In the genomic region with DNA sequence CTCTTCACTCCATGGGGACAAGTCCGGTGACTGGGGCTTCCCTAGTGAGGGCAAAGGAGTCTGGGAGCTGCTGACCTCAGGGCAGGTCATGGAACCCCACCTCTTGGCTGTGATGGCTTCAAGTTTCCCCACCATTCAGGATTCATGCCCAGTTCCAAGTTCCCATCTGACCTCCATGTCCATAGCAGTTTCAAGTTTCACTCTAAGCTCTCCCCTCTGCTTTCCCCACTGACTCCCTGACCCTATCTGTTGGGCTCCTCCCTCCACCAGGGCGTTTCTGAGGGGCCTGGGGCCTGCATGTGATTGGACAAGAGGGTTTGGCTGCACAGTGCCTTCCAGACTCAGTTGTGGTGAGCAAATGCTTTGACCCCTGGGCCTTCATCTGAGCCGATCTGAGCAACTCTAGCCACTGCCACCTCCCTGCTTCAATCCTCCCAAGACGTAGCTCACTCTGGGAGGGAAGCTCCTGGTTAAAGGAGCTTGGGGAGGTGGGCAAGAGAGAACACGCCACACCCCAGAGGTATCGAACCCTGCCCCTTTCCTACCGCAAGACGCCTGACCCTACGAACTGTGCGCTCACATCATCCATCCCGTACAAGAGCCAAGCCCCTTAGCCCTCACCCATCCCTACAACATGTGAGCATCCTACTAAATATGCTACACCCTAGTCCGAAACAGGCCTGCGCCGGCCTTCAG, we compare ENCODE assay signal across 12 cellular contexts. TPM values are rescaled to one million over a fixed set of nuclear protein-coding genes. Genes with fewer than 3 reads are reported as not detected.
DNase-seq lines count a peak whose midpoint lies in the region; ATAC-seq, FAIRE-seq and TF ChIP-seq lines count a peak whose summit lies in the region.
"Had no signal": no experiment of that assay in that cellular context is flagged by ENCODE, and none has a peak within 500 bp of the region (broad histone marks: within the 10 kb centered on the region; RNA-seq: fewer than 3 reads in every experiment).

No MANE protein-coding gene starts in this region.

- no peak overlapping the region for H3K4ac ChIP-seq in neuronal stem cell (ENCODE audit: low read length)

- no peak for TF ChIP-seq RAD21 in HCT116 (IDR thresholded peaks at IDR 0.05; ENCODE audit: low read depth)
- no peak for TF ChIP-seq RAD21 in GM12878 (IDR thresholded peaks at IDR 0.05; ENCODE audit: insufficient read depth, low read depth, low read length)

- no peak overlapping the region for H3K14ac ChIP-seq in neuronal stem cell (ENCODE audit: low read length)

- H3K27ac Mint-ChIP-seq in natural killer cell = no peak overlapping the region
- H3K27ac Mint-ChIP-seq: T-helper 1 cell treated with Interleukin-12 subunit alpha and Interleukin-12 subunit beta and Interleukin-4 antibody, amounts not matched to agents 30 μg/mL and 1 μg/mL, for 36 hours had no signal

- H3K23ac ChIP-seq in neuronal stem cell (ENCODE audit: low read depth, low read length, poor library complexity) = peak overlapping the region; percentile 45

- ATAC-seq in HCT116 = no peak
- no peak for ATAC-seq in GM12878
- no peak for ATAC-seq in HG03139 (IDR thresholded peaks at IDR 0.05; ENCODE audit: unreplicated experiment)
- no peak for ATAC-seq in natural killer cell
- ATAC-seq in mucosa of descending colon = no peak
- ATAC-seq: body of pancreas had no signal

- H4K91ac ChIP-seq in neuronal stem cell (ENCODE audit: low read depth, low read length, poor library complexity) = no peak overlapping the region

- no peaks in the 10 kb centered on the region for H3K36me3 Mint-ChIP-seq in natural killer cell

- no peak overlapping the region for H3K18ac ChIP-seq in neuronal stem cell (ENCODE audit: low read length)

- BruUV-seq in HCT116 (replicated peaks; lab: Mats Ljungman, UMichigan) (no TSS peak), GM12878 (replicated peaks; lab: Mats Ljungman, UMichigan) (no TSS peak)

- H3K36me3 ChIP-seq in HCT116 (ENCODE audit: control insufficient read depth in 1 of 2, insufficient read depth in 2 of 2, low read length in 2 of 2) = peaks cover 12 to 21% of the 10 kb centered on the region in 2 experiments; a peak in 3 of 4 replicates
- H3K36me3 ChIP-seq in GM12878 (ENCODE audit: control insufficient read depth in 2 of 2, insufficient read depth in 2 of 2, low read length in 1 of 2) = peaks cover 0 to 1% of the 10 kb centered on the region in 2 experiments; a peak in 2 of 4 replicates
- H3K36me3 ChIP-seq in neuronal stem cell (replicated peaks in 1 of 2; ENCODE audit: control insufficient read depth in 2 of 2, insufficient read depth in 2 of 2, low read length in 2 of 2) = peaks cover 42 to 75% of the 10 kb centered on the region in 2 donors
- H3K36me3 ChIP-seq in mucosa of descending colon (ENCODE audit: low read depth) = no peaks in the 10 kb centered on the region
- H3K36me3 ChIP-seq: uterus had no signal

- in situ Hi-C loops in GM12878 (cut with MboI) = no loop called here

- H3K4me3 ChIP-seq in HCT116 (replicated peaks in 1 of 2; ENCODE audit: low read depth in 1 of 2, low read length in 2 of 2) (no peak overlapping the region), GM12878 (no peak overlapping the region), neuronal stem cell (ENCODE audit: low read length in 2 of 2) (no peak overlapping the region), mucosa of descending colon (no peak overlapping the region)
- H3K4me3 ChIP-seq: body of pancreas, esophagus squamous epithelium, uterus had no signal

- H3K9me3 ChIP-seq in HCT116 (ENCODE audit: control insufficient read depth in 1 of 2, insufficient read depth in 1 of 2, low read depth in 1 of 2, low read length in 2 of 2) (no peaks in the 10 kb centered on the region), GM12878 (replicated peaks; ENCODE audit: control insufficient read depth, insufficient read depth, low read length) (no peaks in the 10 kb centered on the region), neuronal stem cell (replicated peaks in 1 of 2; ENCODE audit: control insufficient read depth in 2 of 2, insufficient read depth in 1 of 2, low read depth in 1 of 2, low read length in 2 of 2) (no peaks in the 10 kb centered on the region), mucosa of descending colon (no peaks in the 10 kb centered on the region)
- H3K9me3 ChIP-seq: body of pancreas, esophagus squamous epithelium, uterus had no signal

- DNase-seq in HCT116 (ENCODE audit: low read depth, low spot score) (no peak), GM12878 (ENCODE audit: low read depth, low spot score) (no peak), neuronal stem cell (ENCODE audit: low spot score) (peak; percentile 20), natural killer cell (no peak), mucosa of descending colon (no peak)
- DNase-seq: body of pancreas, esophagus squamous epithelium, NCI-H1105, uterus had no signal

- no peak overlapping the region for H2BK120ac ChIP-seq in neuronal stem cell (ENCODE audit: low read depth, low read length)

- FAIRE-seq in GM12878 (lab: Jason Lieb, UNC) = no peak

- no peak overlapping the region for H2BK12ac ChIP-seq in neuronal stem cell (ENCODE audit: low read length)

- CTCF ChIA-PET in HCT116 (lab: Charles Lee) = interaction anchor here (0.9 kb wide), 1 partner anchor 31 kb away, joined by 4 read pairs; a partner anchor contains a TSS
- CTCF ChIA-PET in GM12878 (lab: Yijun Ruan, JAX) = interaction anchor here (0.9 to 1.1 kb wide), 2 partner anchors 35 to 175 kb away, joined by 3 to 4 read pairs; no protein-coding TSS in a partner anchor

- peaks cover 8% of the 10 kb centered on the region for H3K79me1 ChIP-seq in neuronal stem cell (ENCODE audit: low read depth, low read length)

- SMC1A ChIA-PET in GM12878 (lab: Charles Lee; ENCODE audit: uncharacterized antibody, unreplicated experiment) = no interaction called here

- H4K20me1 ChIP-seq in HCT116 (ENCODE audit: insufficient read depth) = no peaks in the 10 kb centered on the region
- H4K20me1 ChIP-seq in GM12878 (ENCODE audit: control insufficient read depth, insufficient read depth) = no peaks in the 10 kb centered on the region

- H2AFZ ChIP-seq in HCT116 (ENCODE audit: low read depth, low read length, poor library complexity, severe bottlenecking) = no peak overlapping the region
- H2AFZ ChIP-seq in GM12878 (ENCODE audit: control insufficient read depth, low read depth, low read length) = no peak overlapping the region
- no peak overlapping the region for H2AFZ ChIP-seq in neuronal stem cell (ENCODE audit: low read length)

- H3K27me3 Mint-ChIP-seq in natural killer cell (ENCODE audit: low read depth in 2 of 2) = peaks cover 0 to 9% of the 10 kb centered on the region in 2 donors

- no peak overlapping the region for H2BK5ac ChIP-seq in neuronal stem cell (ENCODE audit: low read length)

- H3K9me3 Mint-ChIP-seq in natural killer cell = no peaks in the 10 kb centered on the region
- H3K9me3 Mint-ChIP-seq: T-helper 1 cell treated with Interleukin-12 subunit alpha and Interleukin-12 subunit beta and Interleukin-4 antibody, amounts not matched to agents 30 μg/mL and 1 μg/mL, for 36 hours had no signal

- WGBS in GM12878 (ENCODE audit: insufficient coverage, insufficient replicate concordance, low lambda C conversion rate, missing lambda C conversion rate) = 78% methylated on average over 14 of the region's 14 CpGs
- WGBS in neuronal stem cell (ENCODE audit: extremely low coverage in 2 of 2, insufficient read length in 2 of 2, insufficient replicate concordance in 1 of 2), 2 donors = no CpG with 5 or more reads among the region's 14 CpGs

- no peak overlapping the region for H3K4me2 ChIP-seq in HCT116 (ENCODE audit: low read length)
- no peak overlapping the region for H3K4me2 ChIP-seq in GM12878 (ENCODE audit: control insufficient read depth, insufficient read depth)
- no peak overlapping the region for H3K4me2 ChIP-seq in neuronal stem cell (ENCODE audit: insufficient read depth, low read length, poor library complexity, severe bottlenecking)

- H3K27ac ChIP-seq in HCT116 (ENCODE audit: low read depth, low read length) (no peak overlapping the region), GM12878 (ENCODE audit: control insufficient read depth, insufficient read depth) (no peak overlapping the region), neuronal stem cell (replicated peaks; ENCODE audit: low read length) (peak overlapping the region; percentile 30)
- H3K27ac ChIP-seq: HL-60, uterus had no signal

- H3K4me3 Mint-ChIP-seq in natural killer cell = no peak overlapping the region
- H3K4me3 Mint-ChIP-seq: T-helper 1 cell treated with Interleukin-12 subunit alpha and Interleukin-12 subunit beta and Interleukin-4 antibody, amounts not matched to agents 30 μg/mL and 1 μg/mL, for 36 hours had no signal

- H3K4me1 Mint-ChIP-seq in natural killer cell = peaks cover 17 to 23% of the 10 kb centered on the region in 2 donors

- POLR2A ChIA-PET in HCT116 (lab: Charles Lee) = no interaction called here
- POLR2A ChIA-PET in GM12878 (lab: Charles Lee) = no interaction called here

- H3K79me2 ChIP-seq in HCT116 (ENCODE audit: insufficient read depth, low read length) (no peaks in the 10 kb centered on the region), GM12878 (ENCODE audit: control insufficient read depth, insufficient read depth, low read length) (peaks cover 2% of the 10 kb centered on the region; the same call in 1 of the 2 replicates)

- TF ChIP-seq CTCF in HCT116 (IDR thresholded peaks at IDR 0.05 in 2 of 3, conservative IDR thresholded peaks at IDR 0.05 in 1 of 3; ENCODE audit: borderline replicate concordance in 1 of 3, insufficient read depth in 1 of 3, low read depth in 2 of 3, low read length in 2 of 3) (no peak), GM12878 (IDR thresholded peaks at IDR 0.05 in 2 of 3, conservative IDR thresholded peaks at IDR 0.05 in 1 of 3; ENCODE audit: control insufficient read depth in 2 of 3, extremely low read depth in 1 of 3, insufficient read depth in 1 of 3, low read depth in 3 of 3, low read length in 3 of 3) (no peak), natural killer cell (IDR thresholded peaks at IDR 0.05) (no peak), mucosa of descending colon (IDR thresholded peaks at IDR 0.05) (no peak)

- RAD21 ChIA-PET in HCT116 (lab: Charles Lee; ENCODE audit: low non-redundant PET in 1 of 2, low total read pairs in 2 of 2, uncharacterized antibody in 2 of 2, unreplicated experiment in 2 of 2) (no interaction called here), GM12878 (lab: Charles Lee; ENCODE audit: unreplicated experiment) (no interaction called here)

- no peaks in the 10 kb centered on the region for H3K9me2 ChIP-seq in HCT116 (ENCODE audit: insufficient read depth)

- intact Hi-C loops in HCT116 (cut with micrococcal nuclease) = no loop called here
- intact Hi-C loops in GM12878 (cut with micrococcal nuclease; ENCODE audit: unreplicated experiment) = no loop called here
- intact Hi-C loops in natural killer cell (cut with micrococcal nuclease) = no loop called here
- intact Hi-C loops in mucosa of descending colon (cut with DNase I, micrococcal nuclease) = no loop called here

- TF ChIP-seq POLR2A in HCT116 (IDR thresholded peaks at IDR 0.05; ENCODE audit: borderline replicate concordance, extremely low read depth, insufficient read depth, insufficient read length) = no peak
- peak; percentile 36; the same call in 1 of the 2 replicates for TF ChIP-seq POLR2A in GM12878 (IDR thresholded peaks at IDR 0.05; ENCODE audit: low read depth, low read length)

- H2BK15ac ChIP-seq in neuronal stem cell (ENCODE audit: low read length) = no peak overlapping the region

- no peak overlapping the region for H4K8ac ChIP-seq in neuronal stem cell (ENCODE audit: low read depth, low read length)

- H3K9ac ChIP-seq in HCT116 (ENCODE audit: low read length) (no peak overlapping the region), GM12878 (ENCODE audit: control insufficient read depth, insufficient read depth, low read length) (no peak overlapping the region), neuronal stem cell (ENCODE audit: low read depth, low read length, poor library complexity) (peak overlapping the region; percentile 32)

- H3K27me3 ChIP-seq in HCT116 (ENCODE audit: insufficient read depth, low read length) = no peaks in the 10 kb centered on the region
- no peaks in the 10 kb centered on the region for H3K27me3 ChIP-seq in GM12878 (replicated peaks in 1 of 2; ENCODE audit: control insufficient read depth in 2 of 2, insufficient read depth in 2 of 2, low read length in 1 of 2)
- no peaks in the 10 kb centered on the region for H3K27me3 ChIP-seq in neuronal stem cell (ENCODE audit: control insufficient read depth in 3 of 3, insufficient read depth in 3 of 3, low read depth in 1 of 3, low read length in 3 of 3)
- H3K27me3 ChIP-seq: body of pancreas, esophagus squamous epithelium, uterus had no signal

- H3K4me1 ChIP-seq in HCT116 (ENCODE audit: control insufficient read depth in 1 of 2, insufficient read depth in 2 of 2, low read length in 2 of 2) (peaks cover 0 to 11% of the 10 kb centered on the region in 2 experiments; a peak in 2 of 4 replicates), GM12878 (ENCODE audit: control insufficient read depth, insufficient read depth, low read length) (no peaks in the 10 kb centered on the region), neuronal stem cell (ENCODE audit: control insufficient read depth in 2 of 2, insufficient read depth in 1 of 2, low read depth in 1 of 2, low read length in 2 of 2) (peaks cover 12 to 18% of the 10 kb centered on the region in 2 donors), mucosa of descending colon (ENCODE audit: low read depth) (peaks cover 29% of the 10 kb centered on the region)

- H2AK5ac ChIP-seq in neuronal stem cell (ENCODE audit: low read depth, low read length) = no peak overlapping the region

- TF ChIP-seq EP300 in GM12878 (IDR thresholded peaks at IDR 0.05; ENCODE audit: borderline replicate concordance in 1 of 2, control insufficient read depth in 1 of 2, low read depth in 2 of 2, low read length in 2 of 2) = no peak

RNA-seq across cellular contexts. Expression of a gene that starts 8.3 kb away (rescaled TPM):
- 18.4 TPM for total RNA-seq in HCT116 (2021; ENCODE audit: unreplicated experiment)
- 7.7 and 10.2 TPM in 2 replicates for polyA plus RNA-seq in HCT116 (2012)
- 3.1 and 3.5 TPM in 2 replicates for total RNA-seq in GM12878 (2013; cell fraction: nucleolus; rRNA removed)
- 0.51 and 0.54 TPM in 2 replicates for total RNA-seq in GM12878 (2014; rRNA removed)
- 0.28 and 0.45 TPM in 2 replicates for total RNA-seq in GM12878 (2014; rRNA removed; fragmentation: Illumina TruSeq; extraction: Trizol)
- 0.69 and 0.77 TPM in 2 replicates for total RNA-seq in GM12878 (2021)
- polyA plus RNA-seq in GM12878 (2011; ENCODE audit: low read depth) = 1.2 TPM
- 0.06 and 0.12 TPM in 2 replicates for polyA plus RNA-seq in GM12878 (2011; rRNA removed)
- 0.12 and 0.13 TPM in 2 replicates for polyA plus RNA-seq in GM12878 (2011; cell fraction: cytosol; rRNA removed)
- 0.43 and 0.50 TPM in 2 replicates for polyA plus RNA-seq in GM12878 (2011; cell fraction: nucleus; rRNA removed)
- polyA plus RNA-seq in GM12878 (2012) = 2.2 and 2.5 TPM in 2 replicates
- polyA plus RNA-seq in GM12878 (2014; fragmentation: Illumina TruSeq; extraction: Trizol) = 0.48 and 0.59 TPM in 2 replicates
- polyA plus RNA-seq in GM12878 (2014; fragmentation: Nextera tagmentation; extraction: Ambion mirVana) = under 1 TPM; 0.02 to 0.07 TPM
- polyA plus RNA-seq in GM12878 (2014; rRNA removed) = 0.35 and 0.38 TPM in 2 replicates
- polyA plus RNA-seq in GM12878 (2016; fragmentation: Nextera tagmentation; extraction: Ambion mirVana) = under 1 TPM; 0.32 to 0.62 TPM
- 0.15 TPM in 2 replicates for polyA minus RNA-seq in GM12878 (2011; rRNA and poly(A)+ RNA removed)
- polyA minus RNA-seq in GM12878 (2011; cell fraction: cytosol; rRNA and poly(A)+ RNA removed) = 0.21 TPM in 1 of 2 replicates, not detected in the other
- polyA minus RNA-seq in GM12878 (2011; cell fraction: nucleus; rRNA and poly(A)+ RNA removed) = 0.29 and 0.36 TPM in 2 replicates
- polyA plus RNA-seq in neuronal stem cell (2013, experiment 1 of 2) = 10.7 TPM
- 11.2 TPM for polyA plus RNA-seq in neuronal stem cell (2013, experiment 2 of 2)
- 1 to 10 TPM in 2 of 3 donors, under 1 TPM in 1; 0.96 to 1.9 (median 1.8) TPM for total RNA-seq in natural killer cell
- 10 to 100 TPM; 13.4 to 14.9 (median 14.6) TPM for total RNA-seq in mucosa of descending colon

RNA-seq across cellular contexts. Expression of a gene that starts 16.6 kb away (rescaled TPM):
- total RNA-seq in HCT116 (2021; ENCODE audit: unreplicated experiment) (90.3 TPM), GM12878 (2014; rRNA removed) (59.0 and 61.7 TPM in 2 replicates), GM12878 (2014; rRNA removed; fragmentation: Illumina TruSeq; extraction: Trizol) (32.7 and 40.7 TPM in 2 replicates), GM12878 (2021) (76.8 and 84.7 TPM in 2 replicates), natural killer cell (100 to 1,000 TPM; 153 to 167 (median 161) TPM), mucosa of descending colon (100 to 1,000 TPM in 1 of 3 donors, 10 to 100 TPM in 2; 87.6 to 110 (median 96.3) TPM)
- 58.1 and 67.6 TPM in 2 replicates for polyA plus RNA-seq in HCT116 (2012)
- 82.9 and 87.4 TPM in 2 replicates for total RNA-seq in GM12878 (2013; cell fraction: nucleolus; rRNA removed)
- polyA plus RNA-seq in GM12878 (2011; ENCODE audit: low read depth) = 21.7 TPM
- polyA plus RNA-seq in GM12878 (2011; rRNA removed) (38.0 and 64.5 TPM in 2 replicates), GM12878 (2014; fragmentation: Illumina TruSeq; extraction: Trizol) (55.1 and 57.7 TPM in 2 replicates), GM12878 (2014; fragmentation: Nextera tagmentation; extraction: Ambion mirVana) (1 to 10 TPM; 3.7 to 8.0 TPM), GM12878 (2014; rRNA removed) (43.2 and 55.6 TPM in 2 replicates), GM12878 (2016; fragmentation: Nextera tagmentation; extraction: Ambion mirVana) (10 to 100 TPM; 93.2 to 97.6 TPM)
- polyA plus RNA-seq in GM12878 (2011; cell fraction: cytosol; rRNA removed) = 46.3 and 55.2 TPM in 2 replicates
- 89.1 and 96.4 TPM in 2 replicates for polyA plus RNA-seq in GM12878 (2011; cell fraction: nucleus; rRNA removed)
- polyA plus RNA-seq in GM12878 (2012) = 38.1 and 38.2 TPM in 2 replicates
- polyA minus RNA-seq in GM12878 (2011; rRNA and poly(A)+ RNA removed) = 61.7 and 73.7 TPM in 2 replicates
- 24.1 and 31.3 TPM in 2 replicates for polyA minus RNA-seq in GM12878 (2011; cell fraction: cytosol; rRNA and poly(A)+ RNA removed)
- polyA minus RNA-seq in GM12878 (2011; cell fraction: nucleus; rRNA and poly(A)+ RNA removed) = 30.2 and 46.3 TPM in 2 replicates
- polyA plus RNA-seq in neuronal stem cell (2013, experiment 1 of 2) = 35.7 TPM
- 38.4 TPM for polyA plus RNA-seq in neuronal stem cell (2013, experiment 2 of 2)

RNA-seq across cellular contexts. Expression of a gene that starts 16.8 kb away (rescaled TPM):
- 12.6 TPM for total RNA-seq in HCT116 (2021; ENCODE audit: unreplicated experiment)
- 8.8 and 10.3 TPM in 2 replicates for polyA plus RNA-seq in HCT116 (2012)
- 3.5 and 5.5 TPM in 2 replicates for total RNA-seq in GM12878 (2013; cell fraction: nucleolus; rRNA removed)
- 4.3 and 6.2 TPM in 2 replicates for total RNA-seq in GM12878 (2014; rRNA removed)
- total RNA-seq in GM12878 (2014; rRNA removed; fragmentation: Illumina TruSeq; extraction: Trizol) = 2.2 and 4.2 TPM in 2 replicates
- total RNA-seq in GM12878 (2021) = 5.8 and 7.3 TPM in 2 replicates
- 3.2 TPM for polyA plus RNA-seq in GM12878 (2011; ENCODE audit: low read depth)
- 3.4 and 3.6 TPM in 2 replicates for polyA plus RNA-seq in GM12878 (2011; rRNA removed)
- polyA plus RNA-seq in GM12878 (2011; cell fraction: cytosol; rRNA removed) = 4.8 and 7.6 TPM in 2 replicates
- 29.5 and 32.9 TPM in 2 replicates for polyA plus RNA-seq in GM12878 (2011; cell fraction: nucleus; rRNA removed)
- 3.7 and 5.4 TPM in 2 replicates for polyA plus RNA-seq in GM12878 (2012)
- 0.52 and 4.2 TPM in 2 replicates for polyA plus RNA-seq in GM12878 (2014; fragmentation: Illumina TruSeq; extraction: Trizol)
- 1 to 10 TPM; 3.2 to 3.9 TPM for polyA plus RNA-seq in GM12878 (2014; fragmentation: Nextera tagmentation; extraction: Ambion mirVana)
- polyA plus RNA-seq in GM12878 (2014; rRNA removed) = 9.4 and 12.9 TPM in 2 replicates
- polyA plus RNA-seq in GM12878 (2016; fragmentation: Nextera tagmentation; extraction: Ambion mirVana) = 1 to 10 TPM; 6.7 to 8.7 TPM
- 1.1 and 1.6 TPM in 2 replicates for polyA minus RNA-seq in GM12878 (2011; rRNA and poly(A)+ RNA removed)
- 1.5 and 3.6 TPM in 2 replicates for polyA minus RNA-seq in GM12878 (2011; cell fraction: cytosol; rRNA and poly(A)+ RNA removed)
- 3.9 and 5.3 TPM in 2 replicates for polyA minus RNA-seq in GM12878 (2011; cell fraction: nucleus; rRNA and poly(A)+ RNA removed)
- 7.2 TPM for polyA plus RNA-seq in neuronal stem cell (2013, experiment 1 of 2)
- polyA plus RNA-seq in neuronal stem cell (2013, experiment 2 of 2) = 7.6 TPM
- total RNA-seq in natural killer cell = 1 to 10 TPM; 3.4 to 5.1 (median 4.9) TPM
- 1 to 10 TPM; 4.6 to 5.5 (median 5.1) TPM for total RNA-seq in mucosa of descending colon

RNA-seq across cellular contexts. Expression of a gene that starts 30.5 kb away (rescaled TPM):
- 32.6 TPM for total RNA-seq in HCT116 (2021; ENCODE audit: unreplicated experiment)
- polyA plus RNA-seq in HCT116 (2012) = 26.1 and 28.6 TPM in 2 replicates
- total RNA-seq in GM12878 (2013; cell fraction: nucleolus; rRNA removed) = 38.4 and 43.6 TPM in 2 replicates
- total RNA-seq in GM12878 (2014; rRNA removed) = 41.8 and 43.9 TPM in 2 replicates
- 18.3 and 19.7 TPM in 2 replicates for total RNA-seq in GM12878 (2014; rRNA removed; fragmentation: Illumina TruSeq; extraction: Trizol)
- total RNA-seq in GM12878 (2021) = 35.8 and 38.0 TPM in 2 replicates
- 16.3 TPM for polyA plus RNA-seq in GM12878 (2011; ENCODE audit: low read depth)
- polyA plus RNA-seq in GM12878 (2011; rRNA removed) = 26.6 and 36.1 TPM in 2 replicates
- 42.5 and 54.9 TPM in 2 replicates for polyA plus RNA-seq in GM12878 (2011; cell fraction: cytosol; rRNA removed)
- polyA plus RNA-seq in GM12878 (2011; cell fraction: nucleus; rRNA removed) = 131 and 156 TPM in 2 replicates
- polyA plus RNA-seq in GM12878 (2012) = 26.0 and 30.1 TPM in 2 replicates
- polyA plus RNA-seq in GM12878 (2014; fragmentation: Illumina TruSeq; extraction: Trizol) = 26.0 and 36.4 TPM in 2 replicates
- 1 to 10 TPM; 5.2 to 8.8 TPM for polyA plus RNA-seq in GM12878 (2014; fragmentation: Nextera tagmentation; extraction: Ambion mirVana)
- polyA plus RNA-seq in GM12878 (2014; rRNA removed) = 47.4 and 54.2 TPM in 2 replicates
- 10 to 100 TPM; 47.3 to 50.1 TPM for polyA plus RNA-seq in GM12878 (2016; fragmentation: Nextera tagmentation; extraction: Ambion mirVana)
- polyA minus RNA-seq in GM12878 (2011; rRNA and poly(A)+ RNA removed) = 25.9 and 39.8 TPM in 2 replicates
- 12.4 and 13.7 TPM in 2 replicates for polyA minus RNA-seq in GM12878 (2011; cell fraction: cytosol; rRNA and poly(A)+ RNA removed)
- polyA minus RNA-seq in GM12878 (2011; cell fraction: nucleus; rRNA and poly(A)+ RNA removed) = 22.2 and 47.6 TPM in 2 replicates
- 22.6 TPM for polyA plus RNA-seq in neuronal stem cell (2013, experiment 1 of 2)
- polyA plus RNA-seq in neuronal stem cell (2013, experiment 2 of 2) = 21.7 TPM
- 10 to 100 TPM; 50.5 to 86.1 (median 64.8) TPM for total RNA-seq in natural killer cell
- total RNA-seq in mucosa of descending colon = 10 to 100 TPM; 32.1 to 37.6 (median 33.0) TPM
